Comparison of ENCODE assay signal across 8 cellular contexts in the genomic region with DNA sequence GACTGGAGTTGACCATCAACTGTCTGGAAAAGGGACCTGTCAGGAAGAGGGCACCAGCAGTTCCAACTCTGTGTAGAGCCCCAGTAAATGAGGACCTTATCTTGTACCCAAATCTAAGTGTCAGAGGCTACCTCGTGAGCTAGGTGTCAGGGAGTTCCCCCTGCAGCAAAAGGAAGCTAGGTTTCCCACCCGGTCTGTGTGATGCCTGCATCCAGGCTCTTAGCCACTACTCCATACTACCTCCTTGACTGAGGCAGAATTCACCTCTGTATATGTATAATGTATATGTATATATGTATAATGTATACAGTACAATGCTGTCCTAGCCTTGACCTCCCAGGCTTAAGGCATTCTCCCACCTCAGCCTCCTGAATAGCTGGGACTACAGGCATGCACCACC. TPM values are rescaled to one million over a fixed set of nuclear protein-coding genes. Genes with fewer than 3 reads are reported as not detected.
A peak's percentile ranks its signal among the peaks of the same experiment; 100 is the strongest.
DNase-seq lines count a peak whose midpoint lies in the region; ATAC-seq and TF ChIP-seq lines count a peak whose summit lies in the region.

No MANE protein-coding gene starts in this region.

- H3K27ac ChIP-seq in breast epithelium (no peak overlapping the region), lower lobe of right lung (no peak overlapping the region), transverse colon (no peak overlapping the region), SJCRH30 (no peak overlapping the region)

- no peaks in the 10 kb centered on the region for H3K36me3 ChIP-seq in breast epithelium
- H3K36me3 ChIP-seq in lower lobe of right lung, result no peaks in the 10 kb centered on the region
- no peaks in the 10 kb centered on the region for H3K36me3 ChIP-seq in transverse colon
- no peaks in the 10 kb centered on the region for H3K36me3 ChIP-seq in SJCRH30

- DNase-seq in breast epithelium (ENCODE audit: low spot score in 2 of 2) (no peak), MCF 10A (ENCODE audit: unreplicated experiment) (no peak), lower lobe of right lung (no peak), transverse colon (no peak), GM03348 (ENCODE audit: low spot score) (no peak), SJCRH30 (no peak), NCI-H82 (lab: John Stamatoyannopoulos, UW) (no peak)
- DNase-seq in activated T-helper 2 cell treated with anti-CD3 and anti-CD28 coated beads, Interferon-gamma antibody, Interleukin-2, Interleukin-4, amounts not matched to agents 10 μg/mL and 5 μg/mL and 100 μg/mL, durations not matched to agents 14 hours and 24 hours and 36 hours (ENCODE audit: low spot score), result no peak

- POLR2A ChIA-PET in MCF 10A (lab: Yijun Ruan, JAX), result interaction anchor here (0.8 to 6.6 kb wide), 8 partner anchors 10 to 207 kb away, joined by 3 to 71 read pairs (median 8); a partner anchor contains a TSS

- in situ Hi-C loops in transverse colon (cut with MboI; ENCODE audit: low pct_ligation_motif_present in 1 of 4, low pct_unique_long_range_greater_than_20kb in 1 of 4, low sequenced_read_pairs in 3 of 4), result loop anchor here in 3 of 4 donors (10.0 to 25.0 kb wide), 2 partner anchors 197 to 209 kb away; a partner anchor contains a TSS

- BruUV-seq in MCF 10A (replicated peaks; lab: Mats Ljungman, UMichigan), result no TSS peak

- H3K4me1 ChIP-seq in breast epithelium, result peaks cover 0 to 4% of the 10 kb centered on the region in 2 donors
- peaks cover 8% of the 10 kb centered on the region for H3K4me1 ChIP-seq in lower lobe of right lung
- H3K4me1 ChIP-seq in transverse colon, result peaks cover 0 to 15% (median 9%) of the 10 kb centered on the region in 4 donors
- H3K4me1 ChIP-seq in SJCRH30, result 0 out of 2 replicates have a peak, but pooled peaks cover 3% of the 10 kb centered on the region

- CTCF ChIA-PET in MCF 10A (lab: Yijun Ruan, JAX), result interaction anchor here (0.5 to 14.9 kb wide), 45 partner anchors 12 to 334 kb away, joined by 3 to 405 read pairs (median 6); a partner anchor contains a TSS

- H3K36me3 Mint-ChIP-seq in MCF 10A (ENCODE audit: insufficient read depth, unreplicated experiment), result no peaks in the 10 kb centered on the region
- no peaks in the 10 kb centered on the region for H3K36me3 Mint-ChIP-seq in activated T-helper 2 cell treated with anti-CD3 and anti-CD28 coated beads, Interferon-gamma antibody, Interleukin-2, Interleukin-4, amounts not matched to agents 10 μg/mL and 5 μg/mL and 100 μg/mL, durations not matched to agents 14 hours and 24 hours and 36 hours (ENCODE audit: low read depth)

- no peaks in the 10 kb centered on the region for H3K27me3 Mint-ChIP-seq in MCF 10A (ENCODE audit: insufficient read depth, unreplicated experiment)
- peaks cover 11% of the 10 kb centered on the region for H3K27me3 Mint-ChIP-seq in activated T-helper 2 cell treated with anti-CD3 and anti-CD28 coated beads, Interferon-gamma antibody, Interleukin-2, Interleukin-4, amounts not matched to agents 10 μg/mL and 5 μg/mL and 100 μg/mL, durations not matched to agents 14 hours and 24 hours and 36 hours (ENCODE audit: low read depth)

- H3K4me3 Mint-ChIP-seq in MCF 10A (ENCODE audit: unreplicated experiment), result no peak overlapping the region
- H3K4me3 Mint-ChIP-seq in activated T-helper 2 cell treated with anti-CD3 and anti-CD28 coated beads, Interferon-gamma antibody, Interleukin-2, Interleukin-4, amounts not matched to agents 10 μg/mL and 5 μg/mL and 100 μg/mL, durations not matched to agents 14 hours and 24 hours and 36 hours (ENCODE audit: low read depth), result peak overlapping the region; percentile 37

- WGBS in transverse colon (ENCODE audit: low coverage in 1 of 2), 2 donors, result 45% methylated on average over 2 of the region's 2 CpGs; no CpG with 5 or more reads in 1 of the 2 donors

- TF ChIP-seq EP300 in transverse colon (IDR thresholded peaks at IDR 0.05; ENCODE audit: low read depth), result no peak

- no peaks in the 10 kb centered on the region for H3K9me3 Mint-ChIP-seq in MCF 10A (ENCODE audit: unreplicated experiment)
- no peaks in the 10 kb centered on the region for H3K9me3 Mint-ChIP-seq in activated T-helper 2 cell treated with anti-CD3 and anti-CD28 coated beads, Interferon-gamma antibody, Interleukin-2, Interleukin-4, amounts not matched to agents 10 μg/mL and 5 μg/mL and 100 μg/mL, durations not matched to agents 14 hours and 24 hours and 36 hours

- no peak overlapping the region for H3K27ac Mint-ChIP-seq in MCF 10A (ENCODE audit: low read depth, unreplicated experiment)
- H3K27ac Mint-ChIP-seq in activated T-helper 2 cell treated with anti-CD3 and anti-CD28 coated beads, Interferon-gamma antibody, Interleukin-2, Interleukin-4, amounts not matched to agents 10 μg/mL and 5 μg/mL and 100 μg/mL, durations not matched to agents 14 hours and 24 hours and 36 hours, result no peak overlapping the region

- TF ChIP-seq CTCF in breast epithelium (IDR thresholded peaks at IDR 0.05) (no peak), MCF 10A (IDR thresholded peaks at IDR 0.05; ENCODE audit: unreplicated experiment) (no peak), lower lobe of right lung (IDR thresholded peaks at IDR 0.05) (no peak), transverse colon (IDR thresholded peaks at IDR 0.05) (no peak)

- H3K4me3 ChIP-seq in breast epithelium (peak overlapping the region; percentile 24 to 61 (median 40)), lower lobe of right lung (peak overlapping the region; percentile 47), transverse colon (peak overlapping the region in 3 of 4 donors; percentile 13 to 40 (median 20)), SJCRH30 (no peak overlapping the region)

- intact Hi-C loops in breast epithelium (cut with DNase I; ENCODE audit: low total_unique reads), result loop anchor here (5.0 kb wide), 1 partner anchor 87 kb away; no protein-coding TSS in a partner anchor
- intact Hi-C loops in MCF 10A (cut with micrococcal nuclease), result loop anchor here (1.0 kb wide), 2 partner anchors 86 to 208 kb away; no protein-coding TSS in a partner anchor
- intact Hi-C loops in activated T-helper 2 cell treated with anti-CD3 and anti-CD28 coated beads, Interferon-gamma antibody, Interleukin-2, Interleukin-4, amounts not matched to agents 10 μg/mL and 5 μg/mL and 100 μg/mL, durations not matched to agents 14 hours and 24 hours and 36 hours (cut with micrococcal nuclease), result loop anchor here (1.0 kb wide), 2 partner anchors 86 to 208 kb away; no protein-coding TSS in a partner anchor
- intact Hi-C loops in lower lobe of right lung (cut with DNase I), result loop anchor here (5.0 kb wide), 1 partner anchor 87 kb away; no protein-coding TSS in a partner anchor
- intact Hi-C loops in transverse colon (cut with DNase I; ENCODE audit: low total_unique reads), result loop anchor here (10.0 kb wide), 1 partner anchor 209 kb away; a partner anchor contains a TSS

- no peaks in the 10 kb centered on the region for H3K9me3 ChIP-seq in breast epithelium
- no peaks in the 10 kb centered on the region for H3K9me3 ChIP-seq in lower lobe of right lung
- H3K9me3 ChIP-seq in transverse colon, result no peaks in the 10 kb centered on the region
- no peaks in the 10 kb centered on the region for H3K9me3 ChIP-seq in SJCRH30 (replicated peaks)

- H3K27me3 ChIP-seq in breast epithelium, result no peaks in the 10 kb centered on the region
- no peaks in the 10 kb centered on the region for H3K27me3 ChIP-seq in lower lobe of right lung (ENCODE audit: low read depth)
- H3K27me3 ChIP-seq in transverse colon, result no peaks in the 10 kb centered on the region
- H3K27me3 ChIP-seq in SJCRH30, result no peaks in the 10 kb centered on the region

- no peak for TF ChIP-seq POLR2A in breast epithelium (IDR thresholded peaks at IDR 0.05)
- TF ChIP-seq POLR2A in transverse colon (IDR thresholded peaks at IDR 0.05), result no peak

- no peak for ATAC-seq in lower lobe of right lung

- peaks cover 12% of the 10 kb centered on the region for H3K4me1 Mint-ChIP-seq in MCF 10A (ENCODE audit: insufficient read depth, unreplicated experiment)
- H3K4me1 Mint-ChIP-seq in activated T-helper 2 cell treated with anti-CD3 and anti-CD28 coated beads, Interferon-gamma antibody, Interleukin-2, Interleukin-4, amounts not matched to agents 10 μg/mL and 5 μg/mL and 100 μg/mL, durations not matched to agents 14 hours and 24 hours and 36 hours (ENCODE audit: low read depth), result peaks cover 4% of the 10 kb centered on the region

RNA-seq across cellular contexts. Expression of a gene that starts 15.5 kb away (rescaled TPM):
- total RNA-seq in breast epithelium (10 to 100 TPM; 21.0 to 26.6 (median 24.6) TPM), MCF 10A (2022) (30.1 and 37.2 TPM in 2 replicates), lower lobe of right lung (32.5 TPM), transverse colon (10 to 100 TPM; 28.3 to 46.4 (median 33.3) TPM)
- 19.7 and 21.6 TPM in 2 replicates for total RNA-seq in activated T-helper 2 cell treated with anti-CD3 and anti-CD28 coated beads, Interferon-gamma antibody, Interleukin-2, Interleukin-4, amounts not matched to agents 10 μg/mL and 5 μg/mL and 100 μg/mL, durations not matched to agents 14 hours and 24 hours and 36 hours
- total RNA-seq in SJCRH30 (2014; rRNA removed; shearing (Covaris generic)), result 28.8 and 29.8 TPM in 2 replicates

RNA-seq across cellular contexts. Expression of a gene that starts 33.1 kb away (rescaled TPM):
- total RNA-seq in breast epithelium, result not detected
- 0.17 and 0.35 TPM in 2 replicates for total RNA-seq in MCF 10A (2022)
- not detected in 2 replicates for total RNA-seq in activated T-helper 2 cell treated with anti-CD3 and anti-CD28 coated beads, Interferon-gamma antibody, Interleukin-2, Interleukin-4, amounts not matched to agents 10 μg/mL and 5 μg/mL and 100 μg/mL, durations not matched to agents 14 hours and 24 hours and 36 hours
- 1.1 TPM for total RNA-seq in lower lobe of right lung
- under 1 TPM in 2 of 4 donors, not detected in 2; 0.14 to 0.20 TPM for total RNA-seq in transverse colon
- total RNA-seq in SJCRH30 (2014; rRNA removed; shearing (Covaris generic)), result not detected in 2 replicates
